9 cellular contexts compared by ENCODE assay signal in the genomic region with DNA sequence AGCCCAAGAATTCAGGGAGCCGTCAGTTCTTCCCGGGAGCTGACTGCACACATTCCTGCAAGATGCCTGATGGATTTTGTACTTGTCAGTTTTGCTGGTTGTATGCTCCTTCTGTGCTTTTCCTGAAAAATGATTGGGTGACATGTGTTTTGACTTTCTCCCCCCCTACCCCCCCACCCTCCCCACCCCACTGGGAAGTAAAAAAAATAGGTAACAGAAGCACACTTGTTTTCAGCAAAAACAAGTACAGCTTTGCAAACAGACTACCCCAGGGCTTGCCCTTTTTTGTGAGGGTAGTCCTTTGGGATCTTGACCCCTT. TPM values are rescaled to one million over a fixed set of nuclear protein-coding genes. Genes with fewer than 3 reads are reported as not detected.
A peak's percentile ranks its signal among the peaks of the same experiment; 100 is the strongest.
DNase-seq lines count a peak whose midpoint lies in the region; ATAC-seq and TF ChIP-seq lines count a peak whose summit lies in the region.
"Had no signal": no experiment of that assay in that cellular context is flagged by ENCODE, and none has a peak within 500 bp of the region (broad histone marks: within the 10 kb centered on the region; RNA-seq: fewer than 3 reads in every experiment).

No MANE protein-coding gene starts in this region.

- H3K27me3 Mint-ChIP-seq in IgD-negative memory B cell, result peaks cover 13% of the 10 kb centered on the region

- H3K27me3 ChIP-seq in A673 (replicated peaks; ENCODE audit: insufficient read depth, low read depth, low read length, poor library complexity) (no peaks in the 10 kb centered on the region), muscle layer of colon (ENCODE audit: control insufficient read depth in 1 of 2, insufficient read depth in 2 of 2, low read length in 2 of 2) (no peaks in the 10 kb centered on the region)

- peak overlapping the region; percentile 82 for H3K27ac ChIP-seq in A673 (ENCODE audit: low read depth, low read length, poor library complexity, severe bottlenecking)
- no peak overlapping the region for H3K27ac ChIP-seq in muscle layer of colon (ENCODE audit: low read depth, low read length)

- H3K36me3 Mint-ChIP-seq in IgD-negative memory B cell, result peaks cover 7% of the 10 kb centered on the region

- peaks cover 19 to 39% (median 34%) of the 10 kb centered on the region in 3 donors for H3K4me1 Mint-ChIP-seq in IgD-negative memory B cell

- peak overlapping the region; percentile 96 for H3K4me3 ChIP-seq in A673 (ENCODE audit: low read depth, low read length, poor library complexity, severe bottlenecking)
- peak overlapping the region; percentile 86 for H3K4me3 ChIP-seq in choroid plexus epithelial cell (ENCODE audit: low read depth, low read length)
- H3K4me3 ChIP-seq in muscle layer of colon (ENCODE audit: low read depth in 1 of 2, low read length in 2 of 2), result peak overlapping the region; percentile 63 to 76

- no peak for DNase-seq in A673 (ENCODE audit: low spot score)
- no peak for DNase-seq in choroid plexus epithelial cell (ENCODE audit: low read depth)
- DNase-seq in sciatic nerve (ENCODE audit: low spot score), result no peak
- no peak for DNase-seq in stimulated activated CD4-positive, alpha-beta T cell treated with anti-CD3 and anti-CD28 coated beads, Interleukin-4, amount 100 ng/mL, for 4 hours
- DNase-seq in DMS153 treated with DMSO at 0.1 percent for 48 hours (lab: John Stamatoyannopoulos, UW; ENCODE audit: unreplicated experiment), result no peak
- DNase-seq: MV-4-11 had no signal

- intact Hi-C loops in A673 (cut with micrococcal nuclease; ENCODE audit: unreplicated experiment), result no loop called here
- intact Hi-C loops in sciatic nerve (cut with DNase I), result no loop called here

- H3K27ac Mint-ChIP-seq in IgD-negative memory B cell, result peak overlapping the region in 2 of 3 donors; percentile 64 to 82

- TF ChIP-seq CTCF in A673 (conservative IDR thresholded peaks at IDR 0.05; ENCODE audit: low read depth, low read length) (no peak), choroid plexus epithelial cell (conservative IDR thresholded peaks at IDR 0.05; ENCODE audit: low read depth, low read length) (no peak)

- no peaks in the 10 kb centered on the region for H3K9me3 Mint-ChIP-seq in IgD-negative memory B cell

- CTCF ChIA-PET in A673 (lab: Charles Lee), result no interaction called here

- H3K36me3 ChIP-seq in A673 (ENCODE audit: insufficient read depth, low read length, poor library complexity, severe bottlenecking) (peaks cover 46% of the 10 kb centered on the region), muscle layer of colon (ENCODE audit: insufficient read depth, low read length) (peaks cover 14% of the 10 kb centered on the region)

- peak overlapping the region; percentile 84 to 95 (median 91) for H3K4me3 Mint-ChIP-seq in IgD-negative memory B cell

- peak overlapping the region; percentile 29 for H3K9ac ChIP-seq in muscle layer of colon (ENCODE audit: low read length)

- no peaks in the 10 kb centered on the region for H3K9me3 ChIP-seq in A673 (ENCODE audit: low read depth, low read length, poor library complexity, severe bottlenecking)
- H3K9me3 ChIP-seq in muscle layer of colon (ENCODE audit: low read length), result no peaks in the 10 kb centered on the region

- POLR2A ChIA-PET in A673 (lab: Charles Lee; ENCODE audit: low non-redundant PET), result no interaction called here

- ATAC-seq in sciatic nerve (no peak), HG03196 (IDR thresholded peaks at IDR 0.05; ENCODE audit: unreplicated experiment) (no peak)

- H3K4me1 ChIP-seq in A673 (ENCODE audit: insufficient read depth, low read length, poor library complexity, severe bottlenecking) (peaks cover 51% of the 10 kb centered on the region), muscle layer of colon (ENCODE audit: insufficient read depth, low read length) (peaks cover 10% of the 10 kb centered on the region)

- no TSS peak for BruUV-seq in A673 (replicated peaks; lab: Mats Ljungman, UMichigan)

RNA-seq across cellular contexts. Expression of a gene that starts 1.1 kb away (rescaled TPM):
- 104 and 113 TPM in 2 replicates for total RNA-seq in A673 (2021)
- polyA plus RNA-seq in IgD-negative memory B cell, result 13.7 TPM
- 82.4 TPM for total RNA-seq in sciatic nerve
